Comparison of ENCODE assay signal across 21 cellular contexts in the genomic region with DNA sequence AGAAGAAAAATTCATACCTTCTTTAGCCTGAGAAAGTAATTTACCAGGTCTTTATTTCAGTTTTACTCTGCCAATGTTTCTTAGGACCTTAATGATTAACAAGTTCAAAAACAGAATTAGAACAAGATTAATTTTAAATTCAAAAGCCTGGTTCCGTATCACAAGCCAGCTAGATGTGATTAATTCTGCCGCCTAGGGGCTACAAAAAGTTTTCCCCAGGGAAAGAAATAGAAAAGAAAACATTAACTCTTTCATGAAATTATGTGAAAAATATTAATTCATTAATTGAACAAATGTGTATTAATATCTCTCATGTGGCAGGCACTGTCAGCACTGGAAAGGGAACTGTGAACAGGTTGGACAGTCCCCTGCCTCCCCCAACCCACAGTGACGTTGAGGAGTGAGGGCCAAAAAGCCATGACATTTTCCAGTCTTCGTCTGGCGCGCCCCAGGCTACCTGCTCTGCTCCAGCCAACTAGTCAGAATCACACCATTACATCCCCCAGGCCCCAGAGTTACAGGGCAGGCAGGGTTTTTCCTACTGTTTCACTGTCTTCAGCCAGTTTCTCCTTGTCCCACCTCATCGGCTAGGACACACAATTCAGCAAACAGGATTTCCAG. TPM values are rescaled to one million over a fixed set of nuclear protein-coding genes. Genes with fewer than 3 reads are reported as not detected.
"Had no signal": no experiment of that assay in that cellular context is flagged by ENCODE, and none has a peak within 500 bp of the region (broad histone marks: within the 10 kb centered on the region; RNA-seq: fewer than 3 reads in every experiment).

No MANE protein-coding gene starts in this region.

- H3K4me1 Mint-ChIP-seq: neural crest cell, T-cell had no signal

- H3K27ac ChIP-seq: lower lobe of right lung, pancreas, suprapubic skin had no signal

- DNase-seq: activated CD4-positive, CD25-positive, alpha-beta regulatory T cell treated with anti-CD3 and anti-CD28 coated beads, Interleukin-2, amount 50 U/mL, for 72 hours; activated naive CD4-positive, alpha-beta T cell treated with Interleukin-2 at 50 U/mL for 16 hours; aorta; esophagus squamous epithelium; hippocampal formation; lower lobe of right lung; pancreas; retina; small intestine; stimulated activated CD4-positive, alpha-beta T cell treated with anti-CD3 and anti-CD28 coated beads, Interleukin-4, amount 100 ng/mL, for 4 hours; stimulated activated CD8-positive, alpha-beta memory T cell treated with anti-CD3 and anti-CD28 coated beads, Interleukin-4, amount 100 ng/mL, for 48 hours; T-cell; T1000 had no signal

- H3K4me3 ChIP-seq: esophagus squamous epithelium, lower lobe of right lung, pancreas, suprapubic skin had no signal

- H3K27ac Mint-ChIP-seq: stimulated activated naive CD8-positive, alpha-beta T cell treated with anti-CD3 and anti-CD28 coated beads, Interleukin-15, Interleukin-2, amounts not matched to agents 100 ng/mL and 50 ng/mL, for 24 hours; T-cell; type B pancreatic cell had no signal

- H3K27me3 ChIP-seq: pancreas, suprapubic skin had no signal

- H3K9me3 ChIP-seq: pancreas had no signal

- H3K36me3 ChIP-seq: esophagus squamous epithelium, lower lobe of right lung, pancreas, suprapubic skin had no signal

- ATAC-seq: lower lobe of right lung, T-cell had no signal

- H3K36me3 Mint-ChIP-seq: type B pancreatic cell had no signal

- H3K4me3 Mint-ChIP-seq: neural crest cell; stimulated activated naive CD8-positive, alpha-beta T cell treated with anti-CD3 and anti-CD28 coated beads, Interleukin-15, Interleukin-2, amounts not matched to agents 100 ng/mL and 50 ng/mL, for 24 hours; T-cell; type B pancreatic cell had no signal

- H3K9me3 Mint-ChIP-seq: type B pancreatic cell had no signal

- H3K4me1 ChIP-seq: esophagus squamous epithelium, lower lobe of right lung, pancreas, suprapubic skin had no signal

RNA-seq across cellular contexts. Expression of a gene that starts 20.1 kb away (rescaled TPM):
- total RNA-seq: activated CD8-positive, alpha-beta memory T cell treated with anti-CD3 and anti-CD28 coated beads for 36 hours; chondrocyte; fibroblast of villous mesenchyme; glomerular endothelial cell had no signal

RNA-seq across cellular contexts. Expression of a gene that starts 20.5 kb away (rescaled TPM):
- total RNA-seq: activated CD8-positive, alpha-beta memory T cell treated with anti-CD3 and anti-CD28 coated beads for 36 hours; glomerular endothelial cell had no signal

RNA-seq across cellular contexts. Expression of a gene that starts 31.6 kb away (rescaled TPM):
- total RNA-seq: activated CD8-positive, alpha-beta memory T cell treated with anti-CD3 and anti-CD28 coated beads for 36 hours; chondrocyte; fibroblast of villous mesenchyme; glomerular endothelial cell; neural crest cell had no signal
